8 cellular contexts compared by ENCODE assay signal in the genomic region with DNA sequence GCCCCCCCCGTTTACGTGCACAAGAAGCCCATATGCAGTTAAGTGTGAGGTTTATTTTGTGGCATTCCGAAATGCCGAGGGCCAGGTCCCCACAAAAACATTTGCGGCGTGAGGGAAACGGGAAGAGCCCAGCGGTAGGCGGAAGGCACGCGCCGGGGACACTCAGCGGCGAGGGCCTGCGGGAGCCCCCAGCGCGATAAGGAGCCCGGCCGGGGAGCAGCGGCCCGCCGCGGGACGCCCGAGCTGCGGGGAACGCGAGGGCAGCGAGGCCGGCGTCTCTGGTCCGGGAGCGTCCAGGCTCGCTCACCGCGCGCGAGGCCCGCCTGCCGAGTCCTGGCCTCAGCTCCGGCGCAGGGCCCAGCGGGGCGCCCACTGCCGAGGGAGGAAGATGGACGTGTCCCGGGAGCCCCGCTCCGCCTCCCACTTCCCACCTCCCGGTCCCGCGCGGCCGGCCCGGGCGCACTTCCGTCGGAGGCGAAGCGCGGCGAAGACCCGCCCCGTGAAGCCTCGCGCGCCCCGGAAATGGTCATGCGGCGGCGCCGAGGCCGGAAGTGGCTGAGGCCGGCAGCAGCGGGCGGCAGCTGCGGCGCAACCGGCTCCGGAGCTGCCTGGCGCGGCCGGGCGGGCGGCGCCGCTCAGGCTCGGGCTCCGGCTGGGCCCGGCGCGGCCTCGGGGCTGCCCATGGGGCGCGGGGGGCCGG. TPM values are rescaled to one million over a fixed set of nuclear protein-coding genes. Genes with fewer than 3 reads are reported as not detected.
A peak's percentile ranks its signal among the peaks of the same experiment; 100 is the strongest.
DNase-seq lines count a peak whose midpoint lies in the region; ATAC-seq and TF ChIP-seq lines count a peak whose summit lies in the region.

A gene with protein sequence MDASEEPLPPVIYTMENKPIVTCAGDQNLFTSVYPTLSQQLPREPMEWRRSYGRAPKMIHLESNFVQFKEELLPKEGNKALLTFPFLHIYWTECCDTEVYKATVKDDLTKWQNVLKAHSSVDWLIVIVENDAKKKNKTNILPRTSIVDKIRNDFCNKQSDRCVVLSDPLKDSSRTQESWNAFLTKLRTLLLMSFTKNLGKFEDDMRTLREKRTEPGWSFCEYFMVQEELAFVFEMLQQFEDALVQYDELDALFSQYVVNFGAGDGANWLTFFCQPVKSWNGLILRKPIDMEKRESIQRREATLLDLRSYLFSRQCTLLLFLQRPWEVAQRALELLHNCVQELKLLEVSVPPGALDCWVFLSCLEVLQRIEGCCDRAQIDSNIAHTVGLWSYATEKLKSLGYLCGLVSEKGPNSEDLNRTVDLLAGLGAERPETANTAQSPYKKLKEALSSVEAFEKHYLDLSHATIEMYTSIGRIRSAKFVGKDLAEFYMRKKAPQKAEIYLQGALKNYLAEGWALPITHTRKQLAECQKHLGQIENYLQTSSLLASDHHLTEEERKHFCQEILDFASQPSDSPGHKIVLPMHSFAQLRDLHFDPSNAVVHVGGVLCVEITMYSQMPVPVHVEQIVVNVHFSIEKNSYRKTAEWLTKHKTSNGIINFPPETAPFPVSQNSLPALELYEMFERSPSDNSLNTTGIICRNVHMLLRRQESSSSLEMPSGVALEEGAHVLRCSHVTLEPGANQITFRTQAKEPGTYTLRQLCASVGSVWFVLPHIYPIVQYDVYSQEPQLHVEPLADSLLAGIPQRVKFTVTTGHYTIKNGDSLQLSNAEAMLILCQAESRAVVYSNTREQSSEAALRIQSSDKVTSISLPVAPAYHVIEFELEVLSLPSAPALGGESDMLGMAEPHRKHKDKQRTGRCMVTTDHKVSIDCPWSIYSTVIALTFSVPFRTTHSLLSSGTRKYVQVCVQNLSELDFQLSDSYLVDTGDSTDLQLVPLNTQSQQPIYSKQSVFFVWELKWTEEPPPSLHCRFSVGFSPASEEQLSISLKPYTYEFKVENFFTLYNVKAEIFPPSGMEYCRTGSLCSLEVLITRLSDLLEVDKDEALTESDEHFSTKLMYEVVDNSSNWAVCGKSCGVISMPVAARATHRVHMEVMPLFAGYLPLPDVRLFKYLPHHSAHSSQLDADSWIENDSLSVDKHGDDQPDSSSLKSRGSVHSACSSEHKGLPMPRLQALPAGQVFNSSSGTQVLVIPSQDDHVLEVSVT (plus strand): TSS at position 536 of the 700 bp plus-strand sequence. CDS start 185 bp downstream, outside the sequence.

- peak within 1 kb of the TSS; percentile 93 for H3K4me2 ChIP-seq in mesenchymal stem cell (ENCODE audit: low read length, poor library complexity, severe bottlenecking)

- ATAC-seq in GM19328 (IDR thresholded peaks at IDR 0.05; ENCODE audit: unreplicated experiment): peak; percentile 67
- peak; percentile 63 for ATAC-seq in HG03521 (IDR thresholded peaks at IDR 0.05; ENCODE audit: unreplicated experiment)
- ATAC-seq in effector memory CD8-positive, alpha-beta T cell (replicated peaks): peak; percentile 64

- peak within 1 kb of the TSS; percentile 83 to 95 for H3K4ac ChIP-seq in mesenchymal stem cell (ENCODE audit: low read depth in 1 of 2, low read length in 2 of 2)

- H3K14ac ChIP-seq in mesenchymal stem cell (ENCODE audit: low read length in 2 of 2): peak within 1 kb of the TSS; percentile 90 to 91

- peak within 1 kb of the TSS; percentile 97 for H4K8ac ChIP-seq in mesenchymal stem cell (ENCODE audit: low read length)

- peak within 1 kb of the TSS; percentile 66 for H2AFZ ChIP-seq in mesenchymal stem cell (ENCODE audit: low read depth, low read length)

- H3K4me1 ChIP-seq in mesenchymal stem cell (ENCODE audit: control insufficient read depth, insufficient read depth, low read depth, low read length): peaks cover 16% of the 10 kb centered on the region

- peak within 1 kb of the TSS; percentile 60 for H2BK15ac ChIP-seq in mesenchymal stem cell (ENCODE audit: low read depth, poor library complexity, severe bottlenecking)

- peak within 1 kb of the TSS; percentile 83 for H4K91ac ChIP-seq in mesenchymal stem cell (ENCODE audit: low read length)

- no peak for TF ChIP-seq CTCF in CD14-positive monocyte (IDR thresholded peaks at IDR 0.05)

- peak; percentile 73 for DNase-seq in CD14-positive monocyte (ENCODE audit: low spot score)
- peak; percentile 61 to 80 for DNase-seq in NOMO-1 (lab: John Stamatoyannopoulos, UW; ENCODE audit: unreplicated experiment in 2 of 2)
- DNase-seq in activated CD8-positive, alpha-beta memory T cell treated with anti-CD3 and anti-CD28 coated beads for 4 hours (ENCODE audit: low read depth in 2 of 2): peak; percentile 51 to 59
- DNase-seq in effector memory CD8-positive, alpha-beta T cell: peak; percentile 65 to 74 (median 67)
- DNase-seq in mesenchymal stem cell: peak; percentile 88
- DNase-seq in stimulated activated CD8-positive, alpha-beta memory T cell treated with anti-CD3 and anti-CD28 coated beads, Interleukin-12 subunit alpha, Interleukin-12 subunit beta, amount 100 ng/mL, for 1 hour (ENCODE audit: low read depth): peak; percentile 60

- peak within 1 kb of the TSS; percentile 89 to 94 for H3K4me3 Mint-ChIP-seq in CD14-positive monocyte
- H3K4me3 Mint-ChIP-seq in effector memory CD8-positive, alpha-beta T cell: peak within 1 kb of the TSS; percentile 87 to 88

- peaks cover 0 to 4% of the 10 kb centered on the region in 2 donors for H3K36me3 Mint-ChIP-seq in CD14-positive monocyte
- peaks cover 23% of the 10 kb centered on the region for H3K36me3 Mint-ChIP-seq in effector memory CD8-positive, alpha-beta T cell (ENCODE audit: insufficient read depth)

- H3K27ac Mint-ChIP-seq in CD14-positive monocyte: peak within 1 kb of the TSS; percentile 84 to 94 (median 91)
- peak within 1 kb of the TSS; percentile 91 to 93 for H3K27ac Mint-ChIP-seq in effector memory CD8-positive, alpha-beta T cell

- H3K27ac ChIP-seq in mesenchymal stem cell (ENCODE audit: low read length, poor library complexity, severe bottlenecking): peak within 1 kb of the TSS; percentile 93

- WGBS in mesenchymal stem cell: under 1% methylated on average over 71 of the region's 96 CpGs

- H2AK5ac ChIP-seq in mesenchymal stem cell (ENCODE audit: low read length, severe bottlenecking): peak within 1 kb of the TSS; percentile 68

- no peaks in the 10 kb centered on the region for H3K27me3 ChIP-seq in mesenchymal stem cell (ENCODE audit: control insufficient read depth in 1 of 2, insufficient read depth in 1 of 2, low read length in 2 of 2)

- H3K9ac ChIP-seq in mesenchymal stem cell (ENCODE audit: low read length): peak within 1 kb of the TSS; percentile 94

- H3K4me3 ChIP-seq in mesenchymal stem cell (ENCODE audit: insufficient read depth in 1 of 2, low read depth in 1 of 2, low read length in 2 of 2): peak within 1 kb of the TSS; percentile 82 to 94

- peak within 1 kb of the TSS; percentile 89 for H2BK5ac ChIP-seq in mesenchymal stem cell (ENCODE audit: low read depth, low read length, poor library complexity, severe bottlenecking)

- peak within 1 kb of the TSS; percentile 88 to 95 for H3K18ac ChIP-seq in mesenchymal stem cell (ENCODE audit: low read depth in 1 of 2, low read length in 2 of 2)

- H2BK12ac ChIP-seq in mesenchymal stem cell (ENCODE audit: low read length in 2 of 2): peak within 1 kb of the TSS in 1 of 2 experiments; percentile 10

- peak within 1 kb of the TSS; percentile 74 for H2BK120ac ChIP-seq in mesenchymal stem cell (ENCODE audit: low read depth, low read length)

- intact Hi-C loops in CD14-positive monocyte (cut with micrococcal nuclease): no loop called here

- H3K4me1 Mint-ChIP-seq in CD14-positive monocyte: peaks cover 48% of the 10 kb centered on the region
- peaks cover 36 to 41% of the 10 kb centered on the region in 2 donors for H3K4me1 Mint-ChIP-seq in effector memory CD8-positive, alpha-beta T cell (ENCODE audit: low read depth in 2 of 2)

- H3K27me3 Mint-ChIP-seq in CD14-positive monocyte (ENCODE audit: low read depth in 3 of 3): no peaks in the 10 kb centered on the region
- no peaks in the 10 kb centered on the region for H3K27me3 Mint-ChIP-seq in effector memory CD8-positive, alpha-beta T cell

- no peaks in the 10 kb centered on the region for H3K36me3 ChIP-seq in mesenchymal stem cell (ENCODE audit: control insufficient read depth in 1 of 2, insufficient read depth in 2 of 2, low read depth in 1 of 2, low read length in 2 of 2)

- H3K23ac ChIP-seq in mesenchymal stem cell (ENCODE audit: low read length in 2 of 2): peak within 1 kb of the TSS; percentile 43 to 87

- no peaks in the 10 kb centered on the region for H3K9me3 Mint-ChIP-seq in CD14-positive monocyte
- H3K9me3 Mint-ChIP-seq in effector memory CD8-positive, alpha-beta T cell: no peaks in the 10 kb centered on the region

- H3K9me3 ChIP-seq in mesenchymal stem cell (ENCODE audit: control insufficient read depth, low read length): no peaks in the 10 kb centered on the region

- H3K79me1 ChIP-seq in mesenchymal stem cell (replicated peaks; ENCODE audit: low read length, poor library complexity, severe bottlenecking): no peaks in the 10 kb centered on the region

RNA-seq across cellular contexts. Expression of the gene that starts here (rescaled TPM):
- 1 to 10 TPM; 5.9 to 8.6 TPM for polyA plus RNA-seq in CD14-positive monocyte
- polyA plus RNA-seq in mesenchymal stem cell (2013, experiment 1 of 2): 17.2 TPM
- 17.3 TPM for polyA plus RNA-seq in mesenchymal stem cell (2013, experiment 2 of 2)

Comparison
In these comparisons a context has a peak if more than half of its experiments do, and no peak if none do; other contexts are left out.
1. Peak in every context shown above with its lines: DNase-seq, ATAC-seq, H3K4me3 ChIP-seq and H3K27ac ChIP-seq.